14 cellular contexts compared by ENCODE assay signal in genomic region chr10:95408148-95408930, GRCh38.
A peak's percentile ranks its signal among the peaks of the same experiment; 100 is the strongest.
DNase-seq lines count a peak whose midpoint lies in the region; ATAC-seq and TF ChIP-seq lines count a peak whose summit lies in the region.
"Had no signal": no experiment of that assay in that cellular context is flagged by ENCODE, and none has a peak within 500 bp of the region (broad histone marks: within the 10 kb centered on the region; RNA-seq: fewer than 3 reads in every experiment).

No MANE protein-coding gene starts in this region.

- peaks cover 18% of the 10 kb centered on the region for H3K4me1 Mint-ChIP-seq in Calu3 (ENCODE audit: low read depth, unreplicated experiment)
- H3K4me1 Mint-ChIP-seq: activated B cell treated with CpG ODN at 0.5 μM for 24 hours had no signal

- TF ChIP-seq POLR2A in gastrocnemius medialis (IDR thresholded peaks at IDR 0.05): no peak

- H3K9me3 Mint-ChIP-seq in Calu3 (ENCODE audit: low read depth, unreplicated experiment): no peaks in the 10 kb centered on the region
- H3K9me3 Mint-ChIP-seq: activated B cell treated with CpG ODN at 0.5 μM for 24 hours had no signal

- TF ChIP-seq CTCF in Calu3 (IDR thresholded peaks at IDR 0.05; ENCODE audit: unreplicated experiment): no peak
- TF ChIP-seq CTCF in right atrium auricular region (IDR thresholded peaks at IDR 0.05): no peak
- no peak for TF ChIP-seq CTCF in gastrocnemius medialis (IDR thresholded peaks at IDR 0.05 in 4 of 5, conservative IDR thresholded peaks at IDR 0.05 in 1 of 5)

- no peaks in the 10 kb centered on the region for H3K27me3 Mint-ChIP-seq in Calu3 (ENCODE audit: unreplicated experiment)
- H3K27me3 Mint-ChIP-seq: progenitor cell of endocrine pancreas had no signal

- no peak overlapping the region for H3K27ac Mint-ChIP-seq in Calu3 (ENCODE audit: unreplicated experiment)
- H3K27ac Mint-ChIP-seq: activated B cell treated with CpG ODN at 0.5 μM for 24 hours, progenitor cell of endocrine pancreas had no signal

- peak overlapping the region; percentile 2 for H3K4me3 ChIP-seq in adipocyte (ENCODE audit: low read length)
- no peak overlapping the region for H3K4me3 ChIP-seq in right atrium auricular region
- H3K4me3 ChIP-seq in gastrocnemius medialis: no peak overlapping the region

- in situ Hi-C loops in gastrocnemius medialis (cut with MboI; ENCODE audit: low sequenced_read_pairs in 4 of 4): no loop called here

- DNase-seq in Calu3 (peak; percentile 22), adipocyte (ENCODE audit: low read depth) (no peak), right atrium auricular region (ENCODE audit: low spot score) (peak; percentile 59), gastrocnemius medialis (no peak), SHP77 (lab: John Stamatoyannopoulos, UW) (no peak), dermis blood vessel endothelial cell (no peak)
- DNase-seq: activated B cell treated with CpG ODN at 0.5 μM for 24 hours, BE2C, left colon, MV-4-11, NCI-H510A had no signal

- H3K36me3 ChIP-seq in adipocyte (ENCODE audit: control insufficient read depth, insufficient read depth, low read length, severe bottlenecking): peaks cover 33% of the 10 kb centered on the region
- H3K36me3 ChIP-seq in right atrium auricular region: peaks cover 79% of the 10 kb centered on the region
- H3K36me3 ChIP-seq in gastrocnemius medialis: peaks cover 0 to 29% of the 10 kb centered on the region in 2 donors
- H3K36me3 ChIP-seq: BE2C had no signal

- ATAC-seq in gastrocnemius medialis (no peak), HG03460 (IDR thresholded peaks at IDR 0.05; ENCODE audit: unreplicated experiment) (no peak), GM18868 (IDR thresholded peaks at IDR 0.05; ENCODE audit: unreplicated experiment) (no peak)
- ATAC-seq: left colon had no signal

- H3K27me3 ChIP-seq in adipocyte (replicated peaks; ENCODE audit: control insufficient read depth, insufficient read depth, low read length) (no peaks in the 10 kb centered on the region), right atrium auricular region (no peaks in the 10 kb centered on the region), gastrocnemius medialis (no peaks in the 10 kb centered on the region)
- H3K27me3 ChIP-seq: BE2C had no signal

- H3K4me1 ChIP-seq in adipocyte (ENCODE audit: control insufficient read depth, insufficient read depth, low read length): peaks cover 63% of the 10 kb centered on the region
- peaks cover 0 to 73% of the 10 kb centered on the region in 2 donors for H3K4me1 ChIP-seq in right atrium auricular region
- peaks cover 86 to 92% of the 10 kb centered on the region in 2 donors for H3K4me1 ChIP-seq in gastrocnemius medialis
- H3K4me1 ChIP-seq: BE2C had no signal

- H3K27ac ChIP-seq in right atrium auricular region (peak overlapping the region; percentile 95 to 99), gastrocnemius medialis (peak overlapping the region; percentile 91 to 98 (median 97))

- H3K4me3 Mint-ChIP-seq in Calu3 (ENCODE audit: low read depth, unreplicated experiment): no peak overlapping the region
- H3K4me3 Mint-ChIP-seq: activated B cell treated with CpG ODN at 0.5 μM for 24 hours had no signal

- no TSS peak for BruUV-seq in Calu3 (replicated peaks; lab: Mats Ljungman, UMichigan)

- CTCF ChIA-PET in Calu3 (lab: Charles Lee): interaction anchor here (0.6 to 1.6 kb wide), 3 partner anchors 20 to 858 kb away, joined by 6 to 12 read pairs (median 6); no protein-coding TSS in a partner anchor

- peak overlapping the region; percentile 85 for H3K9ac ChIP-seq in adipocyte (ENCODE audit: low read length)

- intact Hi-C loops in Calu3 (cut with micrococcal nuclease; ENCODE audit: unreplicated experiment) (no loop called here), gastrocnemius medialis (cut with DNase I; ENCODE audit: low total_unique reads) (loop anchor here (5.0 kb wide), 1 partner anchor 121 kb away; no protein-coding TSS in a partner anchor)

- no peaks in the 10 kb centered on the region for H3K36me3 Mint-ChIP-seq in Calu3 (ENCODE audit: insufficient read depth, unreplicated experiment)

- no peaks in the 10 kb centered on the region for H3K9me3 ChIP-seq in adipocyte (ENCODE audit: control insufficient read depth, low read length)
- H3K9me3 ChIP-seq in right atrium auricular region: no peaks in the 10 kb centered on the region
- H3K9me3 ChIP-seq in gastrocnemius medialis: no peaks in the 10 kb centered on the region
- H3K9me3 ChIP-seq: BE2C had no signal

Comparison
In these comparisons a context has a peak if more than half of its experiments do, and no peak if none do; other contexts are left out.
1. DNase-seq: peak in Calu3 (single experiment) and right atrium auricular region (single experiment); none in adipocyte (single experiment), gastrocnemius medialis (0 of 2), SHP77 (0 of 2) and dermis blood vessel endothelial cell (single experiment).